ENCODE assay signal across 9 cellular contexts in genomic region chr2:215973954-215974699, GRCh38. TPM values are rescaled to one million over a fixed set of nuclear protein-coding genes. Genes with fewer than 3 reads are reported as not detected.
A peak's percentile ranks its signal among the peaks of the same experiment; 100 is the strongest.
DNase-seq lines count a peak whose midpoint lies in the region; ATAC-seq and TF ChIP-seq lines count a peak whose summit lies in the region.
"Had no signal": no experiment of that assay in that cellular context is flagged by ENCODE, and none has a peak within 500 bp of the region (broad histone marks: within the 10 kb centered on the region; RNA-seq: fewer than 3 reads in every experiment).

No MANE protein-coding gene starts in this region.

- H3K4me1 ChIP-seq in endodermal cell (ENCODE audit: control insufficient read depth, insufficient read depth, low read length) = no peaks in the 10 kb centered on the region
- H3K4me1 ChIP-seq in parathyroid adenoma = peaks cover 33% of the 10 kb centered on the region

- H3K4me1 Mint-ChIP-seq in endodermal cell = peaks cover 17% of the 10 kb centered on the region

- H3K36me3 Mint-ChIP-seq in endodermal cell (ENCODE audit: low read depth) = peaks cover 22% of the 10 kb centered on the region

- H3K9me3 Mint-ChIP-seq in endodermal cell = peaks cover 9% of the 10 kb centered on the region

- H2AFZ ChIP-seq in parathyroid adenoma = peak overlapping the region; percentile 27

- H3K27me3 ChIP-seq in endodermal cell (ENCODE audit: control insufficient read depth, insufficient read depth, low read length, poor library complexity, severe bottlenecking) (no peaks in the 10 kb centered on the region), parathyroid adenoma (ENCODE audit: control insufficient read depth, insufficient read depth, low read length) (no peaks in the 10 kb centered on the region), WERI-Rb-1 (ENCODE audit: insufficient read depth, low read depth, severe bottlenecking) (no peaks in the 10 kb centered on the region)

- H3K9ac ChIP-seq in endodermal cell (ENCODE audit: extremely low read depth, low read length, poor library complexity, severe bottlenecking) (no peak overlapping the region), parathyroid adenoma (no peak overlapping the region)

- WGBS in endodermal cell (ENCODE audit: insufficient coverage in 1 of 2, insufficient read length in 1 of 2), 2 experiments = 84 to 93% methylated on average over 5 to 6 of the region's 6 CpGs

- H3K4me3 ChIP-seq in endodermal cell (ENCODE audit: low read length) = no peak overlapping the region
- H3K4me3 ChIP-seq in parathyroid adenoma (ENCODE audit: low read depth, low read length) = no peak overlapping the region
- no peak overlapping the region for H3K4me3 ChIP-seq in WERI-Rb-1 (ENCODE audit: low read depth, low read length)

- H3K9me3 ChIP-seq in endodermal cell (ENCODE audit: control insufficient read depth, low read length) (peaks cover 4% of the 10 kb centered on the region), parathyroid adenoma (ENCODE audit: control insufficient read depth, low read length) (no peaks in the 10 kb centered on the region), WERI-Rb-1 (ENCODE audit: severe bottlenecking) (peaks cover 3% of the 10 kb centered on the region)

- H3K27me3 Mint-ChIP-seq in endodermal cell (ENCODE audit: insufficient read depth) = no peaks in the 10 kb centered on the region

- H3K79me2 ChIP-seq in parathyroid adenoma = peaks cover 4% of the 10 kb centered on the region

- peak; percentile 37 for DNase-seq in Daoy (ENCODE audit: low read depth)
- peak; percentile 39 for DNase-seq in NCI-H1436 (lab: John Stamatoyannopoulos, UW)
- DNase-seq in endodermal cell = no peak
- no peak for DNase-seq in WERI-Rb-1
- no peak for DNase-seq in activated CD4-positive, CD25-positive, alpha-beta regulatory T cell treated with anti-CD3 and anti-CD28 coated beads, Interleukin-2, amount 50 U/mL, for 72 hours
- no peak for DNase-seq in kidney glomerular epithelial cell (lab: John Stamatoyannopoulos, UW)
- DNase-seq: NCI-H524 had no signal

- H3K4me3 Mint-ChIP-seq in endodermal cell = no peak overlapping the region

- H3K36me3 ChIP-seq in endodermal cell (ENCODE audit: control insufficient read depth, insufficient read depth, low read length) (no peaks in the 10 kb centered on the region), parathyroid adenoma (ENCODE audit: control insufficient read depth, insufficient read depth, low read length) (no peaks in the 10 kb centered on the region), WERI-Rb-1 (peaks cover 2% of the 10 kb centered on the region)

- H3K27ac ChIP-seq in endodermal cell (ENCODE audit: low read depth, low read length) = no peak overlapping the region
- H3K27ac ChIP-seq in parathyroid adenoma = peak overlapping the region; percentile 30
- H3K27ac ChIP-seq in WERI-Rb-1 = no peak overlapping the region

- H3K27ac Mint-ChIP-seq in endodermal cell = peak overlapping the region; percentile 15

- no peak overlapping the region for H3K4me2 ChIP-seq in parathyroid adenoma (ENCODE audit: low read length)

- ATAC-seq in GM21360 (IDR thresholded peaks at IDR 0.05; ENCODE audit: unreplicated experiment) = no peak

- no peak for TF ChIP-seq CTCF in endodermal cell (conservative IDR thresholded peaks at IDR 0.05)
- no peak for TF ChIP-seq CTCF in parathyroid adenoma (IDR thresholded peaks at IDR 0.05)
- no peak for TF ChIP-seq CTCF in WERI-Rb-1 (IDR thresholded peaks at IDR 0.05; ENCODE audit: low read depth, low read length)

RNA-seq across cellular contexts. Expression of gene MREG, which starts 39.2 kb away (rescaled TPM):
- 14.8 and 18.0 TPM in 2 replicates for total RNA-seq in Daoy (2014; rRNA removed; shearing (Covaris generic))
- 10 to 100 TPM; 13.0 to 17.8 TPM for total RNA-seq in endodermal cell
- polyA plus RNA-seq in endodermal cell (2013, experiment 1 of 2) = 7.7 TPM
- polyA plus RNA-seq in endodermal cell (2013, experiment 2 of 2) = 8.6 TPM

Comparison
In these comparisons a context has a peak if more than half of its experiments do, and no peak if none do; other contexts are left out.
1. DNase-seq: peak in Daoy (single experiment) and NCI-H1436 (single experiment); none in endodermal cell (single experiment), WERI-Rb-1 (single experiment), activated CD4-positive, CD25-positive, alpha-beta regulatory T cell treated with anti-CD3 and anti-CD28 coated beads, Interleukin-2, amount 50 U/mL, for 72 hours (single experiment) and kidney glomerular epithelial cell (single experiment).